12 cellular contexts compared by ENCODE assay signal in genomic region chr19:30144794-30145193, GRCh38.
DNase-seq lines count a peak whose midpoint lies in the region; ATAC-seq, FAIRE-seq and TF ChIP-seq lines count a peak whose summit lies in the region.
"Had no signal": no experiment of that assay in that cellular context is flagged by ENCODE, and none has a peak within 500 bp of the region (broad histone marks: within the 10 kb centered on the region; RNA-seq: fewer than 3 reads in every experiment).

No MANE protein-coding gene starts in this region.

- POLR2A ChIA-PET in HEK293 (lab: Yijun Ruan, JAX) = no interaction called here

- H3K9me3 ChIP-seq in HEK293 (ENCODE audit: control insufficient read depth, insufficient read depth, low read depth, low read length) (no peaks in the 10 kb centered on the region), mucosa of descending colon (no peaks in the 10 kb centered on the region)

- H3K36me3 ChIP-seq in HEK293 (ENCODE audit: control insufficient read depth in 2 of 2, insufficient read depth in 1 of 2, low read length in 2 of 2) = no peaks in the 10 kb centered on the region
- H3K36me3 ChIP-seq in mucosa of descending colon (ENCODE audit: low read depth) = no peaks in the 10 kb centered on the region

- H3K4me1 ChIP-seq in HEK293 (ENCODE audit: control insufficient read depth, insufficient read depth, low read length) (peaks cover 14% of the 10 kb centered on the region), mucosa of descending colon (ENCODE audit: low read depth) (peaks cover 7% of the 10 kb centered on the region)

- intact Hi-C loops in mucosa of descending colon (cut with DNase I, micrococcal nuclease) = no loop called here

- CTCF ChIA-PET in HEK293 (lab: Yijun Ruan, JAX) = no interaction called here

- no peak for TF ChIP-seq POLR2A in GM12892 (IDR thresholded peaks at IDR 0.05; ENCODE audit: low read depth, low read length)

- no peak for FAIRE-seq in GM12892 (lab: Jason Lieb, UNC)

- H3K27ac ChIP-seq in HEK293 (ENCODE audit: extremely low read depth, low read depth, low read length) (no peak overlapping the region), VCaP (peak overlapping the region; percentile 74)
- H3K27ac ChIP-seq: GM23248, KMS-11 had no signal

- ATAC-seq in mucosa of descending colon = no peak

- no peak overlapping the region for H3K4me3 ChIP-seq in HEK293 (ENCODE audit: low read depth, low read length)
- no peak overlapping the region for H3K4me3 ChIP-seq in mucosa of descending colon
- H3K4me3 ChIP-seq: GM23248 had no signal

- DNase-seq in DMS153 (lab: John Stamatoyannopoulos, UW) (peak; percentile 7), mucosa of descending colon (peak in 2 of 3 donors; percentile 24 to 39), 8988T (no peak), GM12892 (ENCODE audit: insufficient read length) (no peak)
- no peak for DNase-seq in stimulated activated CD4-positive, alpha-beta T cell treated with anti-CD3 and anti-CD28 coated beads, Interleukin-4, amount 100 ng/mL, for 4 hours
- DNase-seq: DND-41, GDM1, GM23248, H7 had no signal

- TF ChIP-seq CTCF in HEK293 (tag by site-specific recombination; IDR thresholded peaks at IDR 0.05) (no peak), VCaP (conservative IDR thresholded peaks at IDR 0.05) (no peak), mucosa of descending colon (IDR thresholded peaks at IDR 0.05) (no peak)

TF ChIP-seq in HEK293, 187 proteins besides CTCF, POLR2A, EP300 and RAD21:
- TF ChIP-seq ZNF112 (tag by site-specific recombination; IDR thresholded peaks at IDR 0.05) = no peak
- TF ChIP-seq ZNF529 (tag by site-specific recombination; IDR thresholded peaks at IDR 0.05; ENCODE audit: insufficient replicate concordance) = no peak
- peak; percentile 37; the same call in 1 of the 2 replicates for TF ChIP-seq GLIS2 (tag by site-specific recombination; IDR thresholded peaks at IDR 0.05)
- TF ChIP-seq ZNF132 (tag by site-specific recombination; IDR thresholded peaks at IDR 0.05; ENCODE audit: borderline replicate concordance) = no peak
- no peak for TF ChIP-seq ZNF561 (tag by site-specific recombination; IDR thresholded peaks at IDR 0.05; ENCODE audit: borderline replicate concordance)
- no peak for TF ChIP-seq ZNF140 (tag by site-specific recombination; IDR thresholded peaks at IDR 0.05)
- TF ChIP-seq ZNF707 (tag by site-specific recombination; IDR thresholded peaks at IDR 0.05) = no peak
- no peak for TF ChIP-seq ZNF510 (tag by site-specific recombination; IDR thresholded peaks at IDR 0.05; ENCODE audit: insufficient replicate concordance)
- TF ChIP-seq ZNF639 (tag by site-specific recombination; IDR thresholded peaks at IDR 0.05) = no peak
- no peak for TF ChIP-seq ZEB2 (tag by site-specific recombination; IDR thresholded peaks at IDR 0.05)
- TF ChIP-seq ZNF555 (tag by site-specific recombination; conservative IDR thresholded peaks at IDR 0.05) = no peak
- no peak for TF ChIP-seq ZNF211 (tag by site-specific recombination; IDR thresholded peaks at IDR 0.05; ENCODE audit: low read depth)
- no peak for TF ChIP-seq GLI2 (tag by site-specific recombination; IDR thresholded peaks at IDR 0.05; ENCODE audit: borderline replicate concordance, low read depth)
- TF ChIP-seq FEZF1 (tag by site-specific recombination; IDR thresholded peaks at IDR 0.05) = peak; percentile 88
- no peak for TF ChIP-seq ZNF571 (tag by site-specific recombination; IDR thresholded peaks at IDR 0.05)
- TF ChIP-seq ZNF843 (tag by site-specific recombination; IDR thresholded peaks at IDR 0.05) = no peak
- TF ChIP-seq PATZ1 (tag by site-specific recombination; IDR thresholded peaks at IDR 0.05) = no peak
- TF ChIP-seq ZNF133 (tag by site-specific recombination; IDR thresholded peaks at IDR 0.05) = 0 out of 2 replicates have a peak, but pooled peaks have one; percentile 5
- TF ChIP-seq HOXD13 (CRISPR knock-in tag; IDR thresholded peaks at IDR 0.05; ENCODE audit: borderline replicate concordance) = no peak
- no peak for TF ChIP-seq ZNF26 (tag by site-specific recombination; IDR thresholded peaks at IDR 0.05)
- TF ChIP-seq ZNF837 (tag by site-specific recombination; IDR thresholded peaks at IDR 0.05) = no peak
- no peak for TF ChIP-seq ZNF350 (tag by site-specific recombination; IDR thresholded peaks at IDR 0.05)
- TF ChIP-seq ZNF366 (tag by site-specific recombination; conservative IDR thresholded peaks at IDR 0.05) = no peak
TF ChIP-seq in HEK293: peak in this region for 3.

Comparison
In these comparisons a context has a peak if more than half of its experiments do, and no peak if none do; other contexts are left out.
1. DNase-seq: peak in DMS153 (single experiment) and mucosa of descending colon (2 of 3); none in 8988T (single experiment), GM12892 (single experiment) and stimulated activated CD4-positive, alpha-beta T cell treated with anti-CD3 and anti-CD28 coated beads, Interleukin-4, amount 100 ng/mL, for 4 hours (0 of 2).